ENCODE assay signal across 13 cellular contexts in the genomic region with DNA sequence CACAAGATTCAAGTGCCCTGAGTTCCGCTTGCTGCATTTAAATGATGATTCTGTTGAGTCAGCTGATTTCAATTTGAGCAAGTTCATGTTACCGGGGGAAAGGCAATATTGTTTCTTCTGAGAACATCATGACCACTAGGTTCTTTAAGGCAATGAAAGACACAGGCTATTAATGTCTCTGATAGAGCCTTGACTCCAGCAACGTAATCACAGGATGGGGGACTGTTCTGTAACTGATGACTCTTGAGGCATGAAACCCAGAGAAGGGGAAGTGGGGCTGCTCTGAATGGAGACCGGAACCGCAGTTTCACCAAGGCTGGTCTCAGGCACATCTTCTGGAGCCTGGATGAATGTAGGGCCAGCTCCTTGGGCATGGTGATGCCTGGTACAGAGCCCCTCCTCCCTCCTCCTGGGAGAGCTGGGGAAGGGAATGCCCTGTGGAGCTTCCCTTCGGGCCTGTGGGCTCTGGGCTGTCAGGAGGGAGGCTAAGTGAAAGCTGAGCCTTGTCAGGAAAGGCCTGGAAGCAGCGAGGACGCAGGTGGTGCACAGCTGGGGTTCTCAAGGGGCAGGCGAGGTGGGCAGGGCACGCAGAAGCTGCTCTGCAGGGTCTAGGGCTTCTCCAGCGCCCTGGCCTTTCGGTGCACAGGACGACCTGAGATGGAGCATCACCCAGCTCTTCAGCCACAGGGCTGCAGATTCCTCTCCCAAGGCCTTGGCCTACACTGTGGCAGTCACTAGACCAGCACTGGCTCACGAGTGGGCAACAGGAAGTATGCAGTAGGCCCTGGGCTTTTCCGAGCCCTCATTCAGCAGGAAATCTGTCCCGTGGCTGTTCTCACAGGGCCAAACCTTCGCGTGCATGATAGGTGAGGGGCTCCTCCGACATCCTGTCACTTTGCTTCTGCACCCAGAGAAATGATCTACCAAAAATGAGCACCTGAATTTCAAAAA. TPM values are rescaled to one million over a fixed set of nuclear protein-coding genes. Genes with fewer than 3 reads are reported as not detected.
DNase-seq lines count a peak whose midpoint lies in the region; ATAC-seq and TF ChIP-seq lines count a peak whose summit lies in the region.
"Had no signal": no experiment of that assay in that cellular context is flagged by ENCODE, and none has a peak within 500 bp of the region (broad histone marks: within the 10 kb centered on the region; RNA-seq: fewer than 3 reads in every experiment).

No MANE protein-coding gene starts in this region.

- H3K36me3 ChIP-seq in OCI-LY7 (ENCODE audit: insufficient read depth, low read length) = no peaks in the 10 kb centered on the region
- H3K36me3 ChIP-seq: BE2C had no signal

- no peaks in the 10 kb centered on the region for H4K20me1 ChIP-seq in OCI-LY7 (ENCODE audit: insufficient read depth, low read length)

- peak overlapping the region; percentile 27 for H3K4me2 ChIP-seq in OCI-LY7 (ENCODE audit: low read length)

- peak; percentile 33 for DNase-seq in CD1c-positive myeloid dendritic cell (ENCODE audit: extremely low spot score)
- DNase-seq in OCI-LY7 (ENCODE audit: low spot score) = peak; percentile 66
- no peak for DNase-seq in left lobe of liver (ENCODE audit: low spot score)
- DNase-seq in T-cell = no peak
- no peak for DNase-seq in inferior parietal cortex (ENCODE audit: extremely low spot score)
- DNase-seq in activated T-helper 2 cell treated with anti-CD3 and anti-CD28 coated beads, Interferon-gamma antibody, Interleukin-2, Interleukin-4, amounts not matched to agents 10 μg/mL and 5 μg/mL and 100 μg/mL, durations not matched to agents 14 hours and 24 hours and 36 hours (ENCODE audit: low spot score) = no peak
- DNase-seq: activated gamma-delta T cell, BE2C, NCI-H187 treated with DMSO at 0.1 percent for 48 hours had no signal

- H3K9me3 ChIP-seq in OCI-LY7 (ENCODE audit: low read length) = no peaks in the 10 kb centered on the region
- H3K9me3 ChIP-seq: BE2C had no signal

- CTCF ChIA-PET in OCI-LY7 (lab: Charles Lee; ENCODE audit: unreplicated experiment) = no interaction called here
- CTCF ChIA-PET in T-cell (lab: Charles Lee) = no interaction called here

- intact Hi-C loops in OCI-LY7 (cut with micrococcal nuclease; ENCODE audit: unreplicated experiment) = no loop called here
- intact Hi-C loops in activated T-helper 2 cell treated with anti-CD3 and anti-CD28 coated beads, Interferon-gamma antibody, Interleukin-2, Interleukin-4, amounts not matched to agents 10 μg/mL and 5 μg/mL and 100 μg/mL, durations not matched to agents 14 hours and 24 hours and 36 hours (cut with micrococcal nuclease) = no loop called here

- H3K9me3 Mint-ChIP-seq in T-cell = no peaks in the 10 kb centered on the region
- H3K9me3 Mint-ChIP-seq in activated T-helper 2 cell treated with anti-CD3 and anti-CD28 coated beads, Interferon-gamma antibody, Interleukin-2, Interleukin-4, amounts not matched to agents 10 μg/mL and 5 μg/mL and 100 μg/mL, durations not matched to agents 14 hours and 24 hours and 36 hours = no peaks in the 10 kb centered on the region

- H2AFZ ChIP-seq in OCI-LY7 (ENCODE audit: low read length) = peak overlapping the region; percentile 39

- peaks cover 27% of the 10 kb centered on the region for H3K4me1 ChIP-seq in OCI-LY7 (ENCODE audit: insufficient read depth, low read length, poor library complexity, severe bottlenecking)
- H3K4me1 ChIP-seq: BE2C had no signal

- no peaks in the 10 kb centered on the region for H3K4me1 Mint-ChIP-seq in T-cell
- no peaks in the 10 kb centered on the region for H3K4me1 Mint-ChIP-seq in activated T-helper 2 cell treated with anti-CD3 and anti-CD28 coated beads, Interferon-gamma antibody, Interleukin-2, Interleukin-4, amounts not matched to agents 10 μg/mL and 5 μg/mL and 100 μg/mL, durations not matched to agents 14 hours and 24 hours and 36 hours (ENCODE audit: low read depth)

- no peaks in the 10 kb centered on the region for H3K36me3 Mint-ChIP-seq in T-cell
- H3K36me3 Mint-ChIP-seq in activated T-helper 2 cell treated with anti-CD3 and anti-CD28 coated beads, Interferon-gamma antibody, Interleukin-2, Interleukin-4, amounts not matched to agents 10 μg/mL and 5 μg/mL and 100 μg/mL, durations not matched to agents 14 hours and 24 hours and 36 hours (ENCODE audit: low read depth) = no peaks in the 10 kb centered on the region

- BruUV-seq in OCI-LY7 (replicated peaks; lab: Mats Ljungman, UMichigan) = no TSS peak

- no peaks in the 10 kb centered on the region for H3K27me3 Mint-ChIP-seq in T-cell
- H3K27me3 Mint-ChIP-seq in activated T-helper 2 cell treated with anti-CD3 and anti-CD28 coated beads, Interferon-gamma antibody, Interleukin-2, Interleukin-4, amounts not matched to agents 10 μg/mL and 5 μg/mL and 100 μg/mL, durations not matched to agents 14 hours and 24 hours and 36 hours (ENCODE audit: low read depth) = no peaks in the 10 kb centered on the region

- H3K27ac Mint-ChIP-seq in T-cell = peak overlapping the region in 1 of 2 donors; percentile 39
- no peak overlapping the region for H3K27ac Mint-ChIP-seq in activated T-helper 2 cell treated with anti-CD3 and anti-CD28 coated beads, Interferon-gamma antibody, Interleukin-2, Interleukin-4, amounts not matched to agents 10 μg/mL and 5 μg/mL and 100 μg/mL, durations not matched to agents 14 hours and 24 hours and 36 hours

- POLR2A ChIA-PET in OCI-LY7 (lab: Charles Lee) (interaction anchor here (0.6 kb wide), 1 partner anchor 41 kb away, joined by 4 read pairs; no protein-coding TSS in a partner anchor), T-cell (lab: Charles Lee) (no interaction called here)

- H3K79me2 ChIP-seq in OCI-LY7 (ENCODE audit: insufficient read depth, low read depth, low read length) = no peaks in the 10 kb centered on the region

- no peak for TF ChIP-seq CTCF in OCI-LY7 (conservative IDR thresholded peaks at IDR 0.05; ENCODE audit: low read length)

- no peaks in the 10 kb centered on the region for H3K9me2 ChIP-seq in OCI-LY7 (ENCODE audit: insufficient read depth, low read length)

- H3K4me3 Mint-ChIP-seq in T-cell = no peak overlapping the region
- H3K4me3 Mint-ChIP-seq in activated T-helper 2 cell treated with anti-CD3 and anti-CD28 coated beads, Interferon-gamma antibody, Interleukin-2, Interleukin-4, amounts not matched to agents 10 μg/mL and 5 μg/mL and 100 μg/mL, durations not matched to agents 14 hours and 24 hours and 36 hours (ENCODE audit: low read depth) = no peak overlapping the region

- peak overlapping the region; percentile 1 for H3K27ac ChIP-seq in OCI-LY7 (ENCODE audit: low read depth, low read length, poor library complexity, severe bottlenecking)

- peak; percentile 84 for ATAC-seq in GM19395 (IDR thresholded peaks at IDR 0.05; ENCODE audit: unreplicated experiment)
- ATAC-seq in HG02981 (IDR thresholded peaks at IDR 0.05; ENCODE audit: unreplicated experiment) = peak; percentile 87
- ATAC-seq in left lobe of liver = no peak
- no peak for ATAC-seq in T-cell (replicated peaks in 1 of 4)

- H3K4me3 ChIP-seq in OCI-LY7 (ENCODE audit: low read depth, low read length, poor library complexity, severe bottlenecking) = no peak overlapping the region

RNA-seq across cellular contexts. Expression of a gene that starts 36.6 kb away (rescaled TPM):
- total RNA-seq in OCI-LY7 (2014; rRNA removed; shearing (Covaris generic)) = not detected in 2 replicates
- total RNA-seq in OCI-LY7 (2022) = not detected in 2 replicates
- not detected for total RNA-seq in left lobe of liver
- total RNA-seq in T-cell = not detected
- not detected in 2 replicates for total RNA-seq in activated T-helper 2 cell treated with anti-CD3 and anti-CD28 coated beads, Interferon-gamma antibody, Interleukin-2, Interleukin-4, amounts not matched to agents 10 μg/mL and 5 μg/mL and 100 μg/mL, durations not matched to agents 14 hours and 24 hours and 36 hours
- total RNA-seq: omental fat pad; T-helper 2 cell treated with Interferon-gamma antibody and Interleukin-4, amounts not matched to agents 100 ng/mL and 5 ng/mL, for 36 hours had no signal

RNA-seq across cellular contexts. Expression of a gene that starts 42.7 kb away (rescaled TPM):
- total RNA-seq in OCI-LY7 (2014; rRNA removed; shearing (Covaris generic)) = not detected in 2 replicates
- total RNA-seq in OCI-LY7 (2022) (not detected in 2 replicates), left lobe of liver (55.0 TPM), T-cell (1 to 10 TPM in 1 of 5 donors, under 1 TPM in 2, not detected in 2; 0.55 to 1.4 (median 0.72) TPM)
- not detected in 2 replicates for total RNA-seq in activated T-helper 2 cell treated with anti-CD3 and anti-CD28 coated beads, Interferon-gamma antibody, Interleukin-2, Interleukin-4, amounts not matched to agents 10 μg/mL and 5 μg/mL and 100 μg/mL, durations not matched to agents 14 hours and 24 hours and 36 hours
- total RNA-seq: T-helper 2 cell treated with Interferon-gamma antibody and Interleukin-4, amounts not matched to agents 100 ng/mL and 5 ng/mL, for 36 hours had no signal

Comparison
In these comparisons a context has a peak if more than half of its experiments do, and no peak if none do; other contexts are left out.
1. DNase-seq: peak in CD1c-positive myeloid dendritic cell (single experiment) and OCI-LY7 (single experiment); none in left lobe of liver (single experiment), T-cell (0 of 34), inferior parietal cortex (single experiment) and activated T-helper 2 cell treated with anti-CD3 and anti-CD28 coated beads, Interferon-gamma antibody, Interleukin-2, Interleukin-4, amounts not matched to agents 10 μg/mL and 5 μg/mL and 100 μg/mL, durations not matched to agents 14 hours and 24 hours and 36 hours (single experiment).
2. ATAC-seq: peak in GM19395 (single experiment) and HG02981 (single experiment); none in left lobe of liver (single experiment) and T-cell (0 of 4).
3. RNA of a gene that starts 42.7 kb away (total RNA-seq): 55.0 TPM in left lobe of liver (single experiment); 0.55 to 1.4 TPM in T-cell, not detected in activated T-helper 2 cell treated with anti-CD3 and anti-CD28 coated beads, Interferon-gamma antibody, Interleukin-2, Interleukin-4, amounts not matched to agents 10 μg/mL and 5 μg/mL and 100 μg/mL, durations not matched to agents 14 hours and 24 hours and 36 hours and not detected in OCI-LY7; every median in the first group is over 10 times any median in the second.